In genomic region chr1:63821650-63822049, GRCh38 we compare ENCODE assay signal across 12 cellular contexts. TPM values are rescaled to one million over a fixed set of nuclear protein-coding genes. Genes with fewer than 3 reads are reported as not detected.
DNase-seq lines count a peak whose midpoint lies in the region; ATAC-seq and TF ChIP-seq lines count a peak whose summit lies in the region.
"Had no signal": no experiment of that assay in that cellular context is flagged by ENCODE, and none has a peak within 500 bp of the region (broad histone marks: within the 10 kb centered on the region; RNA-seq: fewer than 3 reads in every experiment).

No MANE protein-coding gene starts in this region.

- H3K9me3 ChIP-seq in heart right ventricle (peaks cover 0 to 7% (median 0%) of the 10 kb centered on the region in 11 donors), thoracic aorta (no peaks in the 10 kb centered on the region)

- CTCF ChIA-PET in HEK293T (lab: Yijun Ruan, JAX): interaction anchor here (0.7 to 2.2 kb wide), 3 partner anchors 8 to 131 kb away, joined by 4 to 6 read pairs (median 5); no protein-coding TSS in a partner anchor

- H3K27me3 ChIP-seq in heart right ventricle (no peaks in the 10 kb centered on the region), thoracic aorta (replicated peaks; ENCODE audit: insufficient read depth) (no peaks in the 10 kb centered on the region)

- WGBS in heart right ventricle, 2 donors: 45% methylated on average over 4 of the region's 4 CpGs

- POLR2A ChIA-PET in HEK293T (lab: Yijun Ruan, JAX): no interaction called here

- no peaks in the 10 kb centered on the region for H3K36me3 ChIP-seq in heart right ventricle
- H3K36me3 ChIP-seq in thoracic aorta: no peaks in the 10 kb centered on the region

- H3K4me3 ChIP-seq in heart right ventricle (no peak overlapping the region), thoracic aorta (peak overlapping the region; percentile 50)

- in situ Hi-C loops in GM13977 (cut with MboI; ENCODE audit: low pct_unique_long_range_greater_than_20kb, low sequenced_read_pairs, unreplicated experiment): no loop called here

- TF ChIP-seq CTCF in heart right ventricle (IDR thresholded peaks at IDR 0.05) (no peak), thoracic aorta (IDR thresholded peaks at IDR 0.05) (no peak), GM13977 (IDR thresholded peaks at IDR 0.05; ENCODE audit: extremely low read depth, insufficient read depth, missing control alignments) (no peak)

- peaks cover 3 to 43% (median 22%) of the 10 kb centered on the region in 9 donors for H3K4me1 ChIP-seq in heart right ventricle
- peaks cover 13 to 62% of the 10 kb centered on the region in 2 donors for H3K4me1 ChIP-seq in thoracic aorta (ENCODE audit: control insufficient read depth in 1 of 2, low read depth in 2 of 2)

- DNase-seq in HEK293T (ENCODE audit: extremely low spot score) (no peak), heart right ventricle (no peak), thoracic aorta (ENCODE audit: low spot score) (no peak), GM13977 (ENCODE audit: low spot score) (no peak), HPDE6-E6E7 (ENCODE audit: extremely low spot score) (no peak), pons (ENCODE audit: low spot score) (no peak)
- DNase-seq: activated CD4-positive, alpha-beta T cell treated with anti-CD3 and anti-CD28 coated beads for 48 hours; activated naive CD4-positive, alpha-beta T cell treated with anti-CD3 and anti-CD28 coated beads for 36 hours; endodermal cell; stimulated activated CD4-positive, alpha-beta T cell treated with anti-CD3 and anti-CD28 coated beads, Interleukin-4, amount 100 ng/mL, for 24 hours; substantia nigra had no signal

- intact Hi-C loops in heart right ventricle (cut with DNase I): no loop called here

- ATAC-seq in SK-N-SH treated with all-trans-retinoic acid at 6 μM for 48 hours (peak; percentile 65), heart right ventricle (peak in 7 of 8 donors; percentile 23 to 74 (median 46)), thoracic aorta (ENCODE audit: insufficient number of reproducible peaks, low FRiP score, low read depth) (peak; percentile 75)

- H3K27ac ChIP-seq in heart right ventricle: peak overlapping the region in 1 of 10 donors; percentile 15
- H3K27ac ChIP-seq in thoracic aorta: peak overlapping the region; percentile 38 to 54

TF ChIP-seq in HEK293T, 16 proteins besides CTCF, POLR2A, EP300 and RAD21:
- TF ChIP-seq FOXA1 (IDR thresholded peaks at IDR 0.05) (no peak), TARDBP (IDR thresholded peaks at IDR 0.05) (no peak)
- TF ChIP-seq, protein P1, sequence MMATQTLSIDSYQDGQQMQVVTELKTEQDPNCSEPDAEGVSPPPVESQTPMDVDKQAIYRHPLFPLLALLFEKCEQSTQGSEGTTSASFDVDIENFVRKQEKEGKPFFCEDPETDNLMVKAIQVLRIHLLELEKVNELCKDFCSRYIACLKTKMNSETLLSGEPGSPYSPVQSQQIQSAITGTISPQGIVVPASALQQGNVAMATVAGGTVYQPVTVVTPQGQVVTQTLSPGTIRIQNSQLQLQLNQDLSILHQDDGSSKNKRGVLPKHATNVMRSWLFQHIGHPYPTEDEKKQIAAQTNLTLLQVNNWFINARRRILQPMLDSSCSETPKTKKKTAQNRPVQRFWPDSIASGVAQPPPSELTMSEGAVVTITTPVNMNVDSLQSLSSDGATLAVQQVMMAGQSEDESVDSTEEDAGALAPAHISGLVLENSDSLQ (IDR thresholded peaks at IDR 0.05): peak; percentile 72

TF ChIP-seq in SK-N-SH treated with all-trans-retinoic acid at 6 μM for 48 hours, 23 proteins besides CTCF, POLR2A, EP300 and RAD21 (continues in another document):
- TF ChIP-seq, protein P2, sequence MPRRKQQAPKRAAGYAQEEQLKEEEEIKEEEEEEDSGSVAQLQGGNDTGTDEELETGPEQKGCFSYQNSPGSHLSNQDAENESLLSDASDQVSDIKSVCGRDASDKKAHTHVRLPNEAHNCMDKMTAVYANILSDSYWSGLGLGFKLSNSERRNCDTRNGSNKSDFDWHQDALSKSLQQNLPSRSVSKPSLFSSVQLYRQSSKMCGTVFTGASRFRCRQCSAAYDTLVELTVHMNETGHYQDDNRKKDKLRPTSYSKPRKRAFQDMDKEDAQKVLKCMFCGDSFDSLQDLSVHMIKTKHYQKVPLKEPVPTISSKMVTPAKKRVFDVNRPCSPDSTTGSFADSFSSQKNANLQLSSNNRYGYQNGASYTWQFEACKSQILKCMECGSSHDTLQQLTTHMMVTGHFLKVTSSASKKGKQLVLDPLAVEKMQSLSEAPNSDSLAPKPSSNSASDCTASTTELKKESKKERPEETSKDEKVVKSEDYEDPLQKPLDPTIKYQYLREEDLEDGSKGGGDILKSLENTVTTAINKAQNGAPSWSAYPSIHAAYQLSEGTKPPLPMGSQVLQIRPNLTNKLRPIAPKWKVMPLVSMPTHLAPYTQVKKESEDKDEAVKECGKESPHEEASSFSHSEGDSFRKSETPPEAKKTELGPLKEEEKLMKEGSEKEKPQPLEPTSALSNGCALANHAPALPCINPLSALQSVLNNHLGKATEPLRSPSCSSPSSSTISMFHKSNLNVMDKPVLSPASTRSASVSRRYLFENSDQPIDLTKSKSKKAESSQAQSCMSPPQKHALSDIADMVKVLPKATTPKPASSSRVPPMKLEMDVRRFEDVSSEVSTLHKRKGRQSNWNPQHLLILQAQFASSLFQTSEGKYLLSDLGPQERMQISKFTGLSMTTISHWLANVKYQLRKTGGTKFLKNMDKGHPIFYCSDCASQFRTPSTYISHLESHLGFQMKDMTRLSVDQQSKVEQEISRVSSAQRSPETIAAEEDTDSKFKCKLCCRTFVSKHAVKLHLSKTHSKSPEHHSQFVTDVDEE (CRISPR knock-in tag; IDR thresholded peaks at IDR 0.05): no peak
- no peak for TF ChIP-seq PATZ1 (CRISPR knock-in tag; IDR thresholded peaks at IDR 0.05; ENCODE audit: borderline replicate concordance)
- TF ChIP-seq ZNF8 (CRISPR knock-in tag; IDR thresholded peaks at IDR 0.05): no peak
- no peak for TF ChIP-seq ZNF70 (CRISPR knock-in tag; IDR thresholded peaks at IDR 0.05)
- TF ChIP-seq, protein P3, sequence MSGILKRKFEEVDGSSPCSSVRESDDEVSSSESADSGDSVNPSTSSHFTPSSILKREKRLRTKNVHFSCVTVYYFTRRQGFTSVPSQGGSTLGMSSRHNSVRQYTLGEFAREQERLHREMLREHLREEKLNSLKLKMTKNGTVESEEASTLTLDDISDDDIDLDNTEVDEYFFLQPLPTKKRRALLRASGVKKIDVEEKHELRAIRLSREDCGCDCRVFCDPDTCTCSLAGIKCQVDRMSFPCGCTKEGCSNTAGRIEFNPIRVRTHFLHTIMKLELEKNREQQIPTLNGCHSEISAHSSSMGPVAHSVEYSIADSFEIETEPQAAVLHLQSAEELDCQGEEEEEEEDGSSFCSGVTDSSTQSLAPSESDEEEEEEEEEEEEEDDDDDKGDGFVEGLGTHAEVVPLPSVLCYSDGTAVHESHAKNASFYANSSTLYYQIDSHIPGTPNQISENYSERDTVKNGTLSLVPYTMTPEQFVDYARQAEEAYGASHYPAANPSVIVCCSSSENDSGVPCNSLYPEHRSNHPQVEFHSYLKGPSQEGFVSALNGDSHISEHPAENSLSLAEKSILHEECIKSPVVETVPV (CRISPR knock-in tag; IDR thresholded peaks at IDR 0.05): no peak
- TF ChIP-seq ISL1 (CRISPR knock-in tag; IDR thresholded peaks at IDR 0.05): no peak
- TF ChIP-seq BACH2 (CRISPR knock-in tag; IDR thresholded peaks at IDR 0.05; ENCODE audit: borderline replicate concordance): no peak
- no peak for TF ChIP-seq CSDC2 (CRISPR knock-in tag; IDR thresholded peaks at IDR 0.05)
- no peak for TF ChIP-seq TOX (CRISPR knock-in tag; IDR thresholded peaks at IDR 0.05; ENCODE audit: borderline replicate concordance)
- TF ChIP-seq ZC3H10 (CRISPR knock-in tag; IDR thresholded peaks at IDR 0.05): no peak
- no peak for TF ChIP-seq PPARA (CRISPR knock-in tag; IDR thresholded peaks at IDR 0.05; ENCODE audit: borderline replicate concordance)
- TF ChIP-seq TCF4 (CRISPR knock-in tag; IDR thresholded peaks at IDR 0.05; ENCODE audit: borderline replicate concordance): no peak
- TF ChIP-seq ZNF565 (CRISPR knock-in tag; conservative IDR thresholded peaks at IDR 0.05; ENCODE audit: low read depth): no peak
- TF ChIP-seq CREB5 (CRISPR knock-in tag; IDR thresholded peaks at IDR 0.05; ENCODE audit: low read depth): no peak
- no peak for TF ChIP-seq SNAI2 (CRISPR knock-in tag; IDR thresholded peaks at IDR 0.05)
- TF ChIP-seq OSR1 (CRISPR knock-in tag; IDR thresholded peaks at IDR 0.05): no peak

RNA-seq across cellular contexts. Expression of gene ROR1, which starts 47.8 kb away (rescaled TPM):
- total RNA-seq in heart right ventricle: 10 to 100 TPM; 12.0 to 36.2 (median 19.0) TPM
- 1 to 10 TPM; 2.9 to 3.6 TPM for polyA plus RNA-seq in heart right ventricle
- total RNA-seq in thoracic aorta: 10 to 100 TPM; 41.2 to 51.8 TPM
